Comparison of ENCODE assay signal across 34 cellular contexts in genomic region chr3:194329566-194329965, GRCh38. TPM values are rescaled to one million over a fixed set of nuclear protein-coding genes. Genes with fewer than 3 reads are reported as not detected.
"Had no signal": no experiment of that assay in that cellular context is flagged by ENCODE, and none has a peak within 500 bp of the region (broad histone marks: within the 10 kb centered on the region; RNA-seq: fewer than 3 reads in every experiment).

No MANE protein-coding gene starts in this region.

- H3K4me3 ChIP-seq: heart right ventricle, left ventricle myocardium inferior, mucosa of descending colon, sigmoid colon, spleen, suprapubic skin, tibial nerve had no signal

- H3K27ac ChIP-seq: brain microvascular endothelial cell, neutrophil, spleen, suprapubic skin, tibial nerve, WERI-Rb-1 had no signal

- FAIRE-seq: astrocyte, endothelial cell of umbilical vein had no signal

- DNase-seq: activated CD4-positive, alpha-beta memory T cell treated with anti-CD3 and anti-CD28 coated beads, Interleukin-2, amount 10 ng/mL, durations not matched to agents 7 days and 5 days; activated CD4-positive, alpha-beta T cell treated with anti-CD3 and anti-CD28 coated beads, Interleukin-2, amount 10 ng/mL, durations not matched to agents 24 days and 14 days; activated CD8-positive, alpha-beta memory T cell treated with anti-CD3 and anti-CD28 coated beads, Interleukin-2, amount 50 U/mL, for 48 hours; activated gamma-delta T cell treated with Interleukin-2 at 50 U/mL for 16 hours; activated naive CD4-positive, alpha-beta T cell treated with anti-CD3 and anti-CD28 coated beads, Interleukin-2, amount 50 U/mL, for 16 hours; activated T-cell treated with anti-CD3 and anti-CD28 coated beads, Interleukin-2, amount 50 U/mL, for 24 hours; amniotic stem cell; brain microvascular endothelial cell; caudate nucleus; cortex of kidney; heart right ventricle; left ventricle myocardium inferior; mucosa of descending colon; nephron progenitor cell; retina; sigmoid colon; spleen; stimulated activated naive CD4-positive, alpha-beta T cell; T-helper 17 cell; T1000; WERI-Rb-1 had no signal

- ATAC-seq: activated CD4-positive, CD25-positive, alpha-beta regulatory T cell treated with anti-CD3 and anti-CD28 coated beads, Interleukin-2, amount 50 U/mL, for 24 hours; mucosa of descending colon; T-helper 17 cell had no signal

- H3K9me3 ChIP-seq: heart right ventricle, left ventricle myocardium inferior, mucosa of descending colon, neutrophil, sigmoid colon, spleen, suprapubic skin, tibial nerve had no signal

- H3K27me3 ChIP-seq: brain microvascular endothelial cell had no signal

- H3K36me3 ChIP-seq: brain microvascular endothelial cell, heart right ventricle, left ventricle myocardium inferior, neutrophil, sigmoid colon, spleen, suprapubic skin, tibial nerve, WERI-Rb-1 had no signal

RNA-seq across cellular contexts. Expression of gene CPN2, which starts 21.6 kb away (rescaled TPM):
- total RNA-seq: activated CD4-positive, alpha-beta memory T cell treated with anti-CD3 and anti-CD28 coated beads, Interleukin-2, amount 10 ng/mL, durations not matched to agents 7 days and 5 days; activated CD4-positive, alpha-beta T cell treated with anti-CD3 and anti-CD28 coated beads, Interleukin-2, amount 10 ng/mL, durations not matched to agents 24 days and 14 days; astrocyte; chondrocyte; endothelial cell of umbilical vein; fibroblast of lung; fibroblast of villous mesenchyme; glomerular endothelial cell; lung microvascular endothelial cell; osteocyte; sigmoid colon; suprapubic skin; T-helper 17 cell; tibial nerve; urinary bladder had no signal
- polyA plus RNA-seq: endothelial cell of umbilical vein, fibroblast of lung had no signal

RNA-seq across cellular contexts. Expression of gene LRRC15, which starts 40.0 kb away (rescaled TPM):
- total RNA-seq: activated CD4-positive, alpha-beta memory T cell treated with anti-CD3 and anti-CD28 coated beads, Interleukin-2, amount 10 ng/mL, durations not matched to agents 7 days and 5 days; activated CD4-positive, alpha-beta T cell treated with anti-CD3 and anti-CD28 coated beads, Interleukin-2, amount 10 ng/mL, durations not matched to agents 24 days and 14 days; endothelial cell of umbilical vein; glomerular endothelial cell; T-helper 17 cell; tibial nerve had no signal
- polyA plus RNA-seq: endothelial cell of umbilical vein had no signal
